ENCODE assay signal across 8 cellular contexts in genomic region chr6:165715428-165715827, GRCh38. TPM values are rescaled to one million over a fixed set of nuclear protein-coding genes. Genes with fewer than 3 reads are reported as not detected.
"Had no signal": no experiment of that assay in that cellular context is flagged by ENCODE, and none has a peak within 500 bp of the region (broad histone marks: within the 10 kb centered on the region; RNA-seq: fewer than 3 reads in every experiment).

No MANE protein-coding gene starts in this region.

- FAIRE-seq: HTR-8/SVneo, K562 had no signal

- DNase-seq: IMR-90, KBM-7, KG1 had no signal

- H3K4me3 ChIP-seq: K562 had no signal

- H3K9ac ChIP-seq: KMS-11 had no signal

- H3K4me2 ChIP-seq: KMS-11 had no signal

- H3K27ac ChIP-seq: HL-60, KMS-11 had no signal

RNA-seq across cellular contexts. Expression of gene PDE10A, which starts 52.4 kb away (rescaled TPM):
- polyA plus RNA-seq: IgD-negative memory B cell, K562 had no signal
